ENCODE assay signal across 8 cellular contexts in the genomic region with DNA sequence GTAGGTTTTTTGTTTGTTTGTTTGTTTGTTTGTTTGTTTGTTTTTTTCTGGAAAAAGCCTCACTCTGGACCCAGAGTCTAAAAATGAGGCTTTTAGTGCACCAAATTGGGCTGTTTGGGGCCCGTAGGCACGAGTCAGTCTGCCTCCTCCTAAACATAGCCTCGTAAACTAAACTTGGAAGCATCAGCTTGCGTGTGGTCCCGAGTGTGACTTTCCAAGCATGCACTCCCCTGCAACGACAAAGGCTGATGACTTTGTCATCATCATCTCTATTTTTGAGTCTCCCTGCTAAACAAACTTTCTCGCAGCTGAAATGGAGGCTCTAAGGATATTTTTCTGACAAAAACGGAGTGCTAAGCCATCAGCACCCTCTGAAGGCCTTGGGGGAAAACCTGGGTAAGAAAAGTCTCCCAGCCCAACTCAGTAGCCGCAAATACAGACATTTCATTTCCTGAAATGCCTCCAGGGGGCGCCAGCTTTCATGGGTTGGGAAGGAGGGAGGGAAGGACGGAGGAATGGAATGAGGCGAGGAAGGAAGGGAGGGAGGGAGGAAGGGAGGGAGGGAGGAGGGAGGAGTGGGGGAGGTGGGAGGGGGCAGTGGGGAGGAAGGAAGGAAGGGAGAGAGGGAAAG.
A peak's percentile ranks its signal among the peaks of the same experiment; 100 is the strongest.
DNase-seq lines count a peak whose midpoint lies in the region; ATAC-seq and TF ChIP-seq lines count a peak whose summit lies in the region.

No MANE protein-coding gene starts in this region.

- H3K4me1 Mint-ChIP-seq in activated naive CD4-positive, alpha-beta T cell treated with anti-CD3 and anti-CD28 coated beads for 36 hours (ENCODE audit: low read depth), result peaks cover 2% of the 10 kb centered on the region

- H3K27me3 Mint-ChIP-seq in activated naive CD4-positive, alpha-beta T cell treated with anti-CD3 and anti-CD28 coated beads for 36 hours (ENCODE audit: low read depth), result peaks cover 7% of the 10 kb centered on the region

- peak; percentile 7 for ATAC-seq in omental fat pad (ENCODE audit: low FRiP score)
- ATAC-seq in HG03280 (IDR thresholded peaks at IDR 0.05; ENCODE audit: unreplicated experiment), result no peak
- ATAC-seq in GM21825 (IDR thresholded peaks at IDR 0.05; ENCODE audit: unreplicated experiment), result no peak

- no peaks in the 10 kb centered on the region for H3K36me3 Mint-ChIP-seq in activated naive CD4-positive, alpha-beta T cell treated with anti-CD3 and anti-CD28 coated beads for 36 hours (ENCODE audit: low read depth)

- H3K9me3 Mint-ChIP-seq in activated naive CD4-positive, alpha-beta T cell treated with anti-CD3 and anti-CD28 coated beads for 36 hours, result no peaks in the 10 kb centered on the region

- no peak overlapping the region for H3K27ac Mint-ChIP-seq in activated naive CD4-positive, alpha-beta T cell treated with anti-CD3 and anti-CD28 coated beads for 36 hours

- peak; percentile 68 for TF ChIP-seq CTCF in WI38 (IDR thresholded peaks at IDR 0.05; ENCODE audit: low read depth, low read length)
- peak in 1 of 3 donors; percentile 9 for TF ChIP-seq CTCF in omental fat pad (IDR thresholded peaks at IDR 0.05)

- intact Hi-C loops in activated naive CD4-positive, alpha-beta T cell treated with anti-CD3 and anti-CD28 coated beads for 36 hours (cut with micrococcal nuclease), result loop anchor here (5.0 kb wide), 2 partner anchors 224 to 251 kb away; no protein-coding TSS in a partner anchor

- peak; percentile 47 for DNase-seq in activated naive CD4-positive, alpha-beta T cell treated with anti-CD3 and anti-CD28 coated beads for 36 hours
- DNase-seq in activated naive CD4-positive, alpha-beta T cell (lab: John Stamatoyannopoulos, UW), result no peak
- DNase-seq in NCI-H146 (lab: John Stamatoyannopoulos, UW) (peak; percentile 82), germinal center (ENCODE audit: low spot score) (peak; percentile 39), omental fat pad (ENCODE audit: low spot score) (peak; percentile 74)

- CTCF ChIA-PET in activated naive CD4-positive, alpha-beta T cell treated with anti-CD3 and anti-CD28 coated beads for 36 hours (lab: Charles Lee), result interaction anchor here (0.6 to 0.7 kb wide), 2 partner anchors 54 to 317 kb away, joined by 3 read pairs; no protein-coding TSS in a partner anchor

- no peak overlapping the region for H3K4me3 ChIP-seq in WI38 (ENCODE audit: low read depth, low read length)

- no peak overlapping the region for H3K4me3 Mint-ChIP-seq in activated naive CD4-positive, alpha-beta T cell treated with anti-CD3 and anti-CD28 coated beads for 36 hours

Comparison
In these comparisons a context has a peak if more than half of its experiments do, and no peak if none do; other contexts are left out.
1. DNase-seq: peak in activated naive CD4-positive, alpha-beta T cell treated with anti-CD3 and anti-CD28 coated beads for 36 hours (single experiment), NCI-H146 (single experiment), germinal center (single experiment) and omental fat pad (single experiment); none in activated naive CD4-positive, alpha-beta T cell (0 of 4).